14 cellular contexts compared by ENCODE assay signal in the genomic region with DNA sequence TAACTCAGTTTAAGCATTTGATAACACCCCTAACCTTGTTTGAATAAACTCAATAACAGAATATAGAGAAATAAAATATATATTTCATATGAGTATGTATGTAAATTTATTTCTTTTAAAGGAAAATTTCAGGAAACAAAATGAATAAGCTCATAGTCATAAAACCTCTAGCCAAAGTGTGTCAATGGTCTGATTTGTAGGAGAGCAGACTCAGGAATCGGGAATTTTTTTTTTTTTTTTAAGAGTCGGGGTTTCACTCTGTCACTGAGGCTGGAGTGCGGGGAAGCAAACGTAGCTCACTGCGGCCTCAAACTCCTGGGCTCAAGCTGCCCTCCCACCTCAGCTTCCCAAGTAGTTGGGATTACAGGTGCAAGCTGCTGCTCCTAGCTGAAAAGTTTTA. TPM values are rescaled to one million over a fixed set of nuclear protein-coding genes. Genes with fewer than 3 reads are reported as not detected.
A peak's percentile ranks its signal among the peaks of the same experiment; 100 is the strongest.
DNase-seq lines count a peak whose midpoint lies in the region; ATAC-seq and TF ChIP-seq lines count a peak whose summit lies in the region.
"Had no signal": no experiment of that assay in that cellular context is flagged by ENCODE, and none has a peak within 500 bp of the region (broad histone marks: within the 10 kb centered on the region; RNA-seq: fewer than 3 reads in every experiment).

No MANE protein-coding gene starts in this region.

- no peak overlapping the region for H2AFZ ChIP-seq in PC-9
- H2AFZ ChIP-seq in fibroblast of lung (ENCODE audit: low read length) = no peak overlapping the region

- TF ChIP-seq CTCF in PC-9 (conservative IDR thresholded peaks at IDR 0.05) (no peak), fibroblast of lung (conservative IDR thresholded peaks at IDR 0.05 in 1 of 2, IDR thresholded peaks at IDR 0.05 in 1 of 2; ENCODE audit: low read depth in 1 of 2, low read length in 2 of 2) (no peak), sigmoid colon (IDR thresholded peaks at IDR 0.05) (no peak)

- no peaks in the 10 kb centered on the region for H3F3A ChIP-seq in PC-9 (ENCODE audit: insufficient read depth, low read depth)

- H3K4me1 ChIP-seq in PC-9 (replicated peaks; ENCODE audit: insufficient read depth) (peaks cover 13% of the 10 kb centered on the region), fibroblast of lung (ENCODE audit: control insufficient read depth, extremely low read depth, insufficient read depth, low read length) (peaks cover 6% of the 10 kb centered on the region), sigmoid colon (peaks cover 0 to 84% (median 74%) of the 10 kb centered on the region in 4 donors)

- DNase-seq in EL = peak; percentile 34
- no peak for DNase-seq in PC-9
- DNase-seq in fibroblast of lung (ENCODE audit: low read depth in 2 of 2) = no peak
- DNase-seq in sigmoid colon = no peak
- no peak for DNase-seq in GOT3 (lab: John Stamatoyannopoulos, UW)
- no peak for DNase-seq in stimulated activated CD4-positive, alpha-beta T cell treated with anti-CD3 and anti-CD28 coated beads, Interleukin-2, amount 100 ng/mL, for 48 hours
- DNase-seq in amygdala (lab: John Stamatoyannopoulos, UW) = no peak
- DNase-seq: activated CD4-positive, alpha-beta memory T cell treated with anti-CD3 and anti-CD28 coated beads for 36 hours; CD4-positive, alpha-beta T cell; NCI-H524 treated with DMSO at 0.1 percent for 48 hours; pancreas had no signal

- no peak for TF ChIP-seq POLR2A in sigmoid colon (IDR thresholded peaks at IDR 0.05)

- CTCF ChIA-PET in PC-9 (lab: Charles Lee) = interaction anchor here (0.6 kb wide), 2 partner anchors 1086 to 1441 kb away, joined by 4 to 7 read pairs; no protein-coding TSS in a partner anchor

- BruUV-seq in PC-9 (replicated peaks; lab: Mats Ljungman, UMichigan) = no TSS peak

- no peaks in the 10 kb centered on the region for H3K9me2 ChIP-seq in PC-9 (ENCODE audit: insufficient read depth)

- H3K4me3 ChIP-seq in PC-9 = no peak overlapping the region
- H3K4me3 ChIP-seq in fibroblast of lung (replicated peaks in 1 of 4; ENCODE audit: control extremely low read depth in 1 of 4, insufficient read depth in 1 of 4, low read depth in 3 of 4, low read length in 4 of 4) = peak overlapping the region; percentile 56 to 98 (median 84)
- H3K4me3 ChIP-seq in sigmoid colon = peak overlapping the region in 3 of 4 donors; percentile 90 to 97 (median 94)

- ATAC-seq in HG02938 (IDR thresholded peaks at IDR 0.05; ENCODE audit: unreplicated experiment) = no peak
- ATAC-seq: pancreas; stimulated activated memory B cell treated with anti-CD40 and anti-IgM and Interleukin-4, amounts not matched to agents 10 μg/mL and 1 μg/mL and 100 μg/mL, for 72 hours had no signal

- H3K79me2 ChIP-seq in PC-9 (ENCODE audit: low read depth) (peaks cover 33% of the 10 kb centered on the region), fibroblast of lung (ENCODE audit: control insufficient read depth, insufficient read depth, low read length) (peaks cover 69% of the 10 kb centered on the region)

- WGBS in sigmoid colon, 2 donors = 86 to 91% methylated on average over 5 of the region's 5 CpGs

- H3K27me3 ChIP-seq in PC-9 (ENCODE audit: insufficient read depth, low read depth) (no peaks in the 10 kb centered on the region), fibroblast of lung (ENCODE audit: control insufficient read depth, insufficient read depth, low read length) (no peaks in the 10 kb centered on the region), sigmoid colon (no peaks in the 10 kb centered on the region)
- H3K27me3 ChIP-seq: pancreas had no signal

- peak overlapping the region; percentile 86; the same call in 1 of the 2 replicates for H3K4me2 ChIP-seq in PC-9
- H3K4me2 ChIP-seq in fibroblast of lung (ENCODE audit: extremely low read depth, insufficient read depth, low read length) = peak overlapping the region; percentile 89

- POLR2A ChIA-PET in PC-9 (lab: Charles Lee; ENCODE audit: unreplicated experiment) = no interaction called here

- H4K20me1 ChIP-seq in PC-9 (ENCODE audit: insufficient read depth) = no peaks in the 10 kb centered on the region
- H4K20me1 ChIP-seq in fibroblast of lung (ENCODE audit: control insufficient read depth, extremely low read depth, insufficient read depth, low read length) = peaks cover 2% of the 10 kb centered on the region

- peak overlapping the region; percentile 27 for H3K9ac ChIP-seq in fibroblast of lung (ENCODE audit: insufficient read depth, low read length)

- H3K27ac ChIP-seq in PC-9 (no peak overlapping the region), fibroblast of lung (ENCODE audit: insufficient read depth, low read length) (no peak overlapping the region), sigmoid colon (peak overlapping the region; percentile 39 to 97 (median 94))

- intact Hi-C loops in PC-9 (cut with micrococcal nuclease; ENCODE audit: unreplicated experiment) = no loop called here
- intact Hi-C loops in sigmoid colon (cut with DNase I) = loop anchor here (5.0 to 10.0 kb wide), 3 partner anchors 468 to 1415 kb away; a partner anchor contains a TSS

- H3K9me3 ChIP-seq in PC-9 (ENCODE audit: insufficient read depth, low read depth) (no peaks in the 10 kb centered on the region), fibroblast of lung (ENCODE audit: control insufficient read depth, insufficient read depth, low read depth, low read length) (no peaks in the 10 kb centered on the region), sigmoid colon (no peaks in the 10 kb centered on the region)
- H3K9me3 ChIP-seq: pancreas had no signal

- H3K36me3 ChIP-seq in PC-9 (ENCODE audit: low read depth) (no peaks in the 10 kb centered on the region), fibroblast of lung (ENCODE audit: control insufficient read depth, insufficient read depth, low read length) (no peaks in the 10 kb centered on the region), sigmoid colon (no peaks in the 10 kb centered on the region)
- H3K36me3 ChIP-seq: pancreas had no signal

- no peak for TF ChIP-seq EP300 in sigmoid colon (IDR thresholded peaks at IDR 0.05)

RNA-seq across cellular contexts. Expression of a gene that starts 2.4 kb away (rescaled TPM):
- total RNA-seq in PC-9 (2021) = 10.2 and 16.3 TPM in 2 replicates
- total RNA-seq in fibroblast of lung = 101 and 109 TPM in 2 replicates
- polyA plus RNA-seq in fibroblast of lung = 61.5 and 158 TPM in 2 replicates
- 50.8 and 119 TPM in 2 replicates for polyA plus RNA-seq in fibroblast of lung (2012)
- polyA minus RNA-seq in fibroblast of lung (ENCODE audit: low replicate concordance) = 30.5 and 43.4 TPM in 2 replicates
- 100 to 1,000 TPM in 2 of 4 donors, 10 to 100 TPM in 2; 67.6 to 123 (median 101) TPM for total RNA-seq in sigmoid colon
- 1 to 10 TPM; 1.4 to 7.3 (median 4.2) TPM for polyA plus RNA-seq in sigmoid colon

RNA-seq across cellular contexts. Expression of a gene that starts 34.4 kb away (rescaled TPM):
- total RNA-seq in PC-9 (2021) (212 and 249 TPM in 2 replicates), fibroblast of lung (0.17 and 0.26 TPM in 2 replicates), sigmoid colon (10 to 100 TPM; 30.4 to 47.8 (median 41.9) TPM)
- polyA plus RNA-seq in fibroblast of lung (0.59 and 1.5 TPM in 2 replicates), sigmoid colon (10 to 100 TPM in 2 of 3 donors, 1 to 10 TPM in 1; 3.0 to 29.4 (median 16.6) TPM)
- polyA plus RNA-seq in fibroblast of lung (2012) = 0.45 and 1.1 TPM in 2 replicates
- polyA minus RNA-seq in fibroblast of lung (ENCODE audit: low replicate concordance) = 2.0 TPM in 1 of 2 replicates, not detected in the other
- total RNA-seq: bronchial epithelial cell; CD4-positive, alpha-beta T cell had no signal

Comparison
In these comparisons a context has a peak if more than half of its experiments do, and no peak if none do; other contexts are left out.
1. H3K27ac ChIP-seq: peak in sigmoid colon (4 of 4); none in PC-9 (single experiment) and fibroblast of lung (single experiment).
2. RNA of a gene that starts 34.4 kb away (total RNA-seq): 212 to 249 TPM in PC-9 and 30.4 to 47.8 TPM in sigmoid colon; 0.17 to 0.26 TPM in fibroblast of lung; every median in the first group is over 10 times any median in the second.